9 cellular contexts compared by ENCODE assay signal in genomic region chr20:49594143-49594928, GRCh38. TPM values are rescaled to one million over a fixed set of nuclear protein-coding genes. Genes with fewer than 3 reads are reported as not detected.
DNase-seq lines count a peak whose midpoint lies in the region; ATAC-seq and TF ChIP-seq lines count a peak whose summit lies in the region.
"Had no signal": no experiment of that assay in that cellular context is flagged by ENCODE, and none has a peak within 500 bp of the region (broad histone marks: within the 10 kb centered on the region; RNA-seq: fewer than 3 reads in every experiment).

No MANE protein-coding gene starts in this region.

- peak overlapping the region; percentile 26 to 87 (median 70) for H3K27ac ChIP-seq in heart left ventricle
- H3K27ac ChIP-seq: 22Rv1 had no signal

- TF ChIP-seq CTCF in heart left ventricle (IDR thresholded peaks at IDR 0.05), result no peak

- H3K27me3 ChIP-seq in heart left ventricle, result no peaks in the 10 kb centered on the region

- peak overlapping the region in 1 of 12 donors; percentile 38 for H3K4me3 ChIP-seq in heart left ventricle

- H3K4me1 ChIP-seq in heart left ventricle, result peaks cover 0 to 60% (median 33%) of the 10 kb centered on the region in 12 donors

- intact Hi-C loops in heart left ventricle (cut with DNase I), result loop anchor here in 2 of 10 donors (5.0 kb wide), 1 partner anchor 37 kb away; no protein-coding TSS in a partner anchor

- 45 to 63% (median 61%) methylated on average over 11 to 12 of the region's 12 CpGs for WGBS in heart left ventricle, 4 donors

- peak; percentile 49 for DNase-seq in DMS 273 (lab: John Stamatoyannopoulos, UW; ENCODE audit: unreplicated experiment)
- no peak for DNase-seq in DMS 273 treated with DMSO at 0.1 percent for 48 hours (lab: John Stamatoyannopoulos, UW)
- DNase-seq in activated T-cell treated with anti-CD3 and anti-CD28 coated beads, Interleukin-2, amount 50 U/mL, for 1 hour, result peak; percentile 30
- DNase-seq in heart left ventricle, result peak; percentile 55 to 80 (median 67)
- peak in 2 of 3 experiments; percentile 8 to 39 for DNase-seq in stimulated activated CD4-positive, alpha-beta T cell treated with anti-CD3 and anti-CD28 coated beads, TNF-alpha, amount 100 ng/mL, for 4 hours (ENCODE audit: low read depth in 3 of 3)
- no peak for DNase-seq in DMS79 treated with DMSO at 0.1 percent for 48 hours (lab: John Stamatoyannopoulos, UW)
- DNase-seq in NCI-H1930 (lab: John Stamatoyannopoulos, UW), result no peak

- no peaks in the 10 kb centered on the region for H3K36me3 ChIP-seq in heart left ventricle

- ATAC-seq in heart left ventricle (peak; percentile 40 to 80 (median 79)), HG03280 (IDR thresholded peaks at IDR 0.05; ENCODE audit: unreplicated experiment) (no peak)

- no peak for TF ChIP-seq POLR2A in heart left ventricle (IDR thresholded peaks at IDR 0.05)

- H3K9me3 ChIP-seq in heart left ventricle, result peaks cover 0 to 4% (median 0%) of the 10 kb centered on the region in 12 donors

RNA-seq across cellular contexts. Expression of gene PTGIS, which starts 26.4 kb away (rescaled TPM):
- total RNA-seq in heart left ventricle, result 10 to 100 TPM; 11.9 to 95.2 (median 22.0) TPM
- polyA plus RNA-seq in heart left ventricle, result 1 to 10 TPM; 5.3 to 7.3 TPM

Comparison
In these comparisons a context has a peak if more than half of its experiments do, and no peak if none do; other contexts are left out.
1. DNase-seq: peak in DMS 273 (single experiment), activated T-cell treated with anti-CD3 and anti-CD28 coated beads, Interleukin-2, amount 50 U/mL, for 1 hour (single experiment), heart left ventricle (5 of 5) and stimulated activated CD4-positive, alpha-beta T cell treated with anti-CD3 and anti-CD28 coated beads, TNF-alpha, amount 100 ng/mL, for 4 hours (2 of 3); none in DMS 273 treated with DMSO at 0.1 percent for 48 hours (single experiment), DMS79 treated with DMSO at 0.1 percent for 48 hours (single experiment) and NCI-H1930 (0 of 2).